15 cellular contexts compared by ENCODE assay signal in genomic region chr16:53480394-53480793, GRCh38.
"Had no signal": no experiment of that assay in that cellular context is flagged by ENCODE, and none has a peak within 500 bp of the region (broad histone marks: within the 10 kb centered on the region; RNA-seq: fewer than 3 reads in every experiment).

No MANE protein-coding gene starts in this region.

- H3K36me3 ChIP-seq: ovary had no signal

- H3K27ac Mint-ChIP-seq: endodermal cell, neural progenitor cell had no signal

- H3K9me3 ChIP-seq: adrenal gland, gastroesophageal sphincter, heart right ventricle, ovary, thoracic aorta, upper lobe of right lung had no signal

- H3K4me3 ChIP-seq: adrenal gland, gastroesophageal sphincter, heart right ventricle, neural progenitor cell, ovary, thoracic aorta, upper lobe of right lung had no signal

- H3K27ac ChIP-seq: adrenal gland, gastroesophageal sphincter, neural progenitor cell, ovary, thoracic aorta, upper lobe of right lung had no signal

- H3K4me1 Mint-ChIP-seq: endodermal cell, neural progenitor cell had no signal

- ATAC-seq: gastroesophageal sphincter, heart right ventricle, left colon, sciatic nerve, upper lobe of right lung had no signal

- H3K4me1 ChIP-seq: adrenal gland, gastroesophageal sphincter, neural progenitor cell, upper lobe of right lung had no signal

- H3K9me3 Mint-ChIP-seq: neural progenitor cell had no signal

- H3K4me3 Mint-ChIP-seq: endodermal cell, neural progenitor cell had no signal

- DNase-seq: activated CD4-positive, alpha-beta T cell treated with anti-CD3 and anti-CD28 coated beads, Interleukin-2, amount 50 U/mL, for 1 hour; activated CD4-positive, CD25-positive, alpha-beta regulatory T cell; activated effector memory CD4-positive, alpha-beta T cell treated with anti-CD3 and anti-CD28 coated beads, Interleukin-2, amount 50 U/mL, for 16 hours; activated T-cell treated with anti-CD3 and anti-CD28 coated beads for 4 hours; adrenal gland; endodermal cell; heart right ventricle; left colon; midbrain; ovary; upper lobe of right lung had no signal

- H3K27me3 ChIP-seq: adrenal gland, gastroesophageal sphincter, heart right ventricle, neural progenitor cell, ovary, upper lobe of right lung had no signal
